ENCODE assay signal across 8 cellular contexts in the genomic region with DNA sequence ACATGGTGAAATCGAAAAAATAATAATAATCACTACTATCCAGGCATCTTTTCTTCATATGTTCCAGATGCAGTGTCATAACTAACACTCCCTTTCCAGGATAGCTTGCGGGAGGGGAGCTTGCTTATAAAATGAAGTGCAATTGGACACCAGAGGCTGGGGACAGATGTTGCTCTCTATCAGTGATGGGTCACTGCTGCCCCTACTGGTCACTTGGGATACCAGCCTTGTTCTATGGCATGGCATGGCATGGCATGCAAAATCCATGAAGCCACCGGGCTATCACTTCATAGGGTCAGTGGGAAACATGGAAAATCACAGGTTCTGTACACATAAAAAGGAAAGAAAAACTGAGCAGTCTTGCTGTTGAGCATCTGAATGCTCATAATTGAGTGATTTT.
DNase-seq lines count a peak whose midpoint lies in the region; ATAC-seq, FAIRE-seq and TF ChIP-seq lines count a peak whose summit lies in the region.

No MANE protein-coding gene starts in this region.

- H3K27ac ChIP-seq in AG04450 (ENCODE audit: low read depth, low read length) (no peak overlapping the region), esophagus squamous epithelium (no peak overlapping the region)

- FAIRE-seq in HTR-8/SVneo (lab: Jason Lieb, UNC) = no peak

- POLR2A ChIA-PET in AG04450 (lab: Yijun Ruan, JAX) = no interaction called here

- intact Hi-C loops in esophagus squamous epithelium (cut with DNase I) = no loop called here

- 56 to 59% methylated on average over 3 of the region's 3 CpGs for WGBS in esophagus squamous epithelium, 2 donors

- H3K27me3 ChIP-seq in AG04450 (ENCODE audit: control insufficient read depth, insufficient read depth, low read length) = no peaks in the 10 kb centered on the region
- no peaks in the 10 kb centered on the region for H3K27me3 ChIP-seq in GM06990 (replicated peaks; ENCODE audit: control insufficient read depth, insufficient read depth, low read length)
- no peaks in the 10 kb centered on the region for H3K27me3 ChIP-seq in esophagus squamous epithelium

- H3K9me3 ChIP-seq in AG04450 (ENCODE audit: control insufficient read depth, insufficient read depth, low read length) = no peaks in the 10 kb centered on the region
- no peaks in the 10 kb centered on the region for H3K9me3 ChIP-seq in esophagus squamous epithelium

- ATAC-seq in HG03095 (IDR thresholded peaks at IDR 0.05; ENCODE audit: unreplicated experiment) = peak; percentile 52

- no peak overlapping the region for H3K4me3 ChIP-seq in AG04450 (ENCODE audit: low read depth, low read length)
- no peak overlapping the region for H3K4me3 ChIP-seq in GM06990 (replicated peaks; ENCODE audit: low read depth, low read length)
- no peak overlapping the region for H3K4me3 ChIP-seq in esophagus squamous epithelium

- H3K36me3 ChIP-seq in GM06990 (ENCODE audit: control insufficient read depth, insufficient read depth, low read length) = no peaks in the 10 kb centered on the region
- H3K36me3 ChIP-seq in esophagus squamous epithelium = no peaks in the 10 kb centered on the region

- TF ChIP-seq CTCF in AG04450 (IDR thresholded peaks at IDR 0.05; ENCODE audit: low read depth, low read length) (peak; percentile 48), GM06990 (IDR thresholded peaks at IDR 0.05; ENCODE audit: insufficient read depth, low read length, poor library complexity, severe bottlenecking) (peak; percentile 76), esophagus squamous epithelium (IDR thresholded peaks at IDR 0.05) (peak in 4 of 6 experiments; percentile 5 to 34 (median 29))

- DNase-seq in AG04450 (ENCODE audit: low read depth, low spot score) (no peak), GM06990 (ENCODE audit: extremely low read depth, insufficient read length) (no peak), SHP77 (lab: John Stamatoyannopoulos, UW) (peak; percentile 0 to 38), esophagus squamous epithelium (lab: John Stamatoyannopoulos, UW) (no peak), C1 segment of cervical spinal cord (lab: John Stamatoyannopoulos, UW) (no peak), HTR-8/SVneo (ENCODE audit: insufficient read length, low spot score) (no peak)
- peak; percentile 15 for DNase-seq in stimulated activated CD4-positive, alpha-beta T cell treated with anti-CD3 and anti-CD28 coated beads, Interleukin-4, amount 100 ng/mL, for 1 hour

- CTCF ChIA-PET in AG04450 (lab: Charles Lee) = interaction anchor here (0.8 kb wide), 1 partner anchor 21 kb away, joined by 3 read pairs; no protein-coding TSS in a partner anchor

- no peak for TF ChIP-seq POLR2A in esophagus squamous epithelium (IDR thresholded peaks at IDR 0.05)

- no peaks in the 10 kb centered on the region for H3K4me1 ChIP-seq in esophagus squamous epithelium

Comparison
In these comparisons a context has a peak if more than half of its experiments do, and no peak if none do; other contexts are left out.
1. DNase-seq: peak in SHP77 (2 of 2) and stimulated activated CD4-positive, alpha-beta T cell treated with anti-CD3 and anti-CD28 coated beads, Interleukin-4, amount 100 ng/mL, for 1 hour (single experiment); none in AG04450 (single experiment), GM06990 (single experiment), esophagus squamous epithelium (single experiment), C1 segment of cervical spinal cord (0 of 14) and HTR-8/SVneo (single experiment).
2. Peak in every context shown above with its lines, with median percentiles within 50 percentile points of each other: CTCF ChIP-seq.